1 cellular context compared by ENCODE assay signal in genomic region chr1:91753878-91754277, GRCh38.
A peak's percentile ranks its signal among the peaks of the same experiment; 100 is the strongest.
TF ChIP-seq lines count a peak whose summit lies in the region.

No MANE protein-coding gene starts in this region.

TF ChIP-seq in GM12878, 131 proteins besides CTCF, POLR2A, EP300 and RAD21 (continued from another document):
- TF ChIP-seq CEBPZ (IDR thresholded peaks at IDR 0.05; ENCODE audit: low read depth, low read length) (no peak), IKZF2 (IDR thresholded peaks at IDR 0.05) (0 out of 4 replicates have a peak, but pooled peaks of 1 of the 2 experiments have one; percentile 11), DPF2 (IDR thresholded peaks at IDR 0.05) (no peak)
- TF ChIP-seq, protein P1, sequence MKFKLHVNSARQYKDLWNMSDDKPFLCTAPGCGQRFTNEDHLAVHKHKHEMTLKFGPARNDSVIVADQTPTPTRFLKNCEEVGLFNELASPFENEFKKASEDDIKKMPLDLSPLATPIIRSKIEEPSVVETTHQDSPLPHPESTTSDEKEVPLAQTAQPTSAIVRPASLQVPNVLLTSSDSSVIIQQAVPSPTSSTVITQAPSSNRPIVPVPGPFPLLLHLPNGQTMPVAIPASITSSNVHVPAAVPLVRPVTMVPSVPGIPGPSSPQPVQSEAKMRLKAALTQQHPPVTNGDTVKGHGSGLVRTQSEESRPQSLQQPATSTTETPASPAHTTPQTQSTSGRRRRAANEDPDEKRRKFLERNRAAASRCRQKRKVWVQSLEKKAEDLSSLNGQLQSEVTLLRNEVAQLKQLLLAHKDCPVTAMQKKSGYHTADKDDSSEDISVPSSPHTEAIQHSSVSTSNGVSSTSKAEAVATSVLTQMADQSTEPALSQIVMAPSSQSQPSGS (IDR thresholded peaks at IDR 0.05; ENCODE audit: low read length), result no peak
- TF ChIP-seq, protein P2, sequence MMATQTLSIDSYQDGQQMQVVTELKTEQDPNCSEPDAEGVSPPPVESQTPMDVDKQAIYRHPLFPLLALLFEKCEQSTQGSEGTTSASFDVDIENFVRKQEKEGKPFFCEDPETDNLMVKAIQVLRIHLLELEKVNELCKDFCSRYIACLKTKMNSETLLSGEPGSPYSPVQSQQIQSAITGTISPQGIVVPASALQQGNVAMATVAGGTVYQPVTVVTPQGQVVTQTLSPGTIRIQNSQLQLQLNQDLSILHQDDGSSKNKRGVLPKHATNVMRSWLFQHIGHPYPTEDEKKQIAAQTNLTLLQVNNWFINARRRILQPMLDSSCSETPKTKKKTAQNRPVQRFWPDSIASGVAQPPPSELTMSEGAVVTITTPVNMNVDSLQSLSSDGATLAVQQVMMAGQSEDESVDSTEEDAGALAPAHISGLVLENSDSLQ (IDR thresholded peaks at IDR 0.05), result no peak
